ENCODE assay signal across 26 cellular contexts in the genomic region with DNA sequence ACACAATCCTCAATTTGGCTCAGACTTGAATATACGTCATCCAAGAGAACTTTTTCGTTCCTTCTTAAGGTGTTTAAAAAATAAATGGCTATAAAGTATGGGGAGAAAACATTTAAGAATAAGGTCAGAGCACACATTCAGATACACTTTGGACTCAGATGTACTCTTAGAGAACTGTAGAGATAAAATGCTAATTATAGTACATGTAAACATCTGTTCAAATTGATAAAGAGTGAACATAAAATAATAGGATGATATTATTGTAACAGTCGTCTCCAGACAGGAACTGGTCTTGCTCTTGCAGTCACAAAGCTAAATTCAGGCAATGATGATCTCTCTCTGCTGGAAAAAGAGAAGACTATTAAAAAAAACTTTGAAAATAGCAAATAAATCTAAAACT.
DNase-seq lines count a peak whose midpoint lies in the region; ATAC-seq and TF ChIP-seq lines count a peak whose summit lies in the region.
"Had no signal": no experiment of that assay in that cellular context is flagged by ENCODE, and none has a peak within 500 bp of the region (broad histone marks: within the 10 kb centered on the region; RNA-seq: fewer than 3 reads in every experiment).

No MANE protein-coding gene starts in this region.

- no peaks in the 10 kb centered on the region for H3K9me3 Mint-ChIP-seq in activated naive CD8-positive, alpha-beta T cell (ENCODE audit: low read depth)
- H3K9me3 Mint-ChIP-seq in activated naive CD8-positive, alpha-beta T cell treated with anti-CD3 and anti-CD28 coated beads, Interleukin-2, amount 50 U/mL, for 24 hours = no peaks in the 10 kb centered on the region
- H3K9me3 Mint-ChIP-seq in central memory CD8-positive, alpha-beta T cell = no peaks in the 10 kb centered on the region
- H3K9me3 Mint-ChIP-seq: CD8-positive, alpha-beta T cell; H9; HFFc6 had no signal

- no peaks in the 10 kb centered on the region for H3K27me3 Mint-ChIP-seq in activated naive CD8-positive, alpha-beta T cell
- no peaks in the 10 kb centered on the region for H3K27me3 Mint-ChIP-seq in activated naive CD8-positive, alpha-beta T cell treated with anti-CD3 and anti-CD28 coated beads, Interleukin-2, amount 50 U/mL, for 24 hours
- H3K27me3 Mint-ChIP-seq in central memory CD8-positive, alpha-beta T cell = no peaks in the 10 kb centered on the region

- peaks cover 4% of the 10 kb centered on the region for H3K36me3 Mint-ChIP-seq in activated naive CD8-positive, alpha-beta T cell
- H3K36me3 Mint-ChIP-seq in activated naive CD8-positive, alpha-beta T cell treated with anti-CD3 and anti-CD28 coated beads, Interleukin-2, amount 50 U/mL, for 24 hours (ENCODE audit: low read depth) = peaks cover 33% of the 10 kb centered on the region
- H3K36me3 Mint-ChIP-seq in central memory CD8-positive, alpha-beta T cell (ENCODE audit: insufficient read depth) = peaks cover 10% of the 10 kb centered on the region

- no peak for ATAC-seq in activated naive CD8-positive, alpha-beta T cell treated with anti-CD3 and anti-CD28 coated beads, Interleukin-2, amount 50 U/mL, for 24 hours
- no peak for ATAC-seq in central memory CD8-positive, alpha-beta T cell (replicated peaks; ENCODE audit: extremely low read depth, poor library complexity, severe bottlenecking)
- ATAC-seq in right lobe of liver = peak; percentile 41 to 62 (median 47)
- no peak for ATAC-seq in HG03457 (IDR thresholded peaks at IDR 0.05; ENCODE audit: unreplicated experiment)
- ATAC-seq in lower lobe of right lung = no peak
- ATAC-seq: CD8-positive, alpha-beta T cell had no signal

- intact Hi-C loops in right lobe of liver (cut with DNase I) = no loop called here
- intact Hi-C loops in lower lobe of right lung (cut with DNase I) = no loop called here

- H3K27ac ChIP-seq in SK-N-MC = peak overlapping the region; percentile 1; the same call in 1 of the 2 replicates
- H3K27ac ChIP-seq in right lobe of liver = no peak overlapping the region
- no peak overlapping the region for H3K27ac ChIP-seq in lower lobe of right lung
- H3K27ac ChIP-seq: GM23248, Peyer's patch, SJSA1 had no signal

- 57% methylated on average over 3 of the region's 3 CpGs for whole genome bisulfite sequencing in right lobe of liver (ENCODE audit: insufficient coverage, low coverage, low lambda C conversion rate, missing lambda C conversion rate)

- peak overlapping the region; percentile 42 for H3K27ac Mint-ChIP-seq in activated naive CD8-positive, alpha-beta T cell
- no peak overlapping the region for H3K27ac Mint-ChIP-seq in activated naive CD8-positive, alpha-beta T cell treated with anti-CD3 and anti-CD28 coated beads, Interleukin-2, amount 50 U/mL, for 24 hours
- peak overlapping the region; percentile 25 for H3K27ac Mint-ChIP-seq in central memory CD8-positive, alpha-beta T cell (ENCODE audit: low read depth)
- H3K27ac Mint-ChIP-seq: HFFc6 had no signal

- no peak overlapping the region for H3K9ac ChIP-seq in SK-N-MC (ENCODE audit: insufficient read length)
- H3K9ac ChIP-seq: GM23248 had no signal

- H3K27me3 ChIP-seq in right lobe of liver (no peaks in the 10 kb centered on the region), lower lobe of right lung (ENCODE audit: low read depth) (no peaks in the 10 kb centered on the region)
- H3K27me3 ChIP-seq: Peyer's patch, SJSA1 had no signal

- DNase-seq in activated naive CD8-positive, alpha-beta T cell treated with anti-CD3 and anti-CD28 coated beads, Interleukin-2, amount 50 U/mL, for 24 hours = no peak
- DNase-seq in SK-N-MC (ENCODE audit: low read depth, low spot score) (no peak), right lobe of liver (no peak), lower lobe of right lung (no peak)
- no peak for DNase-seq in central memory CD8-positive, alpha-beta T cell (ENCODE audit: low spot score in 2 of 2)
- DNase-seq in stimulated activated CD4-positive, alpha-beta T cell treated with anti-CD3 and anti-CD28 coated beads, Interleukin-4, amount 100 ng/mL, for 24 hours = no peak
- DNase-seq: 8988T; AML-193; C1 segment of cervical spinal cord; Calu3; CD8-positive, alpha-beta T cell; DMS153; GM23248; H9; HFFc6; NCI-H1092; NCI-H1436; NCI-H2029; NCI-H2227 treated with DMSO at 0.1 percent for 48 hours; NCI-H524; NCI-H774; NK-92 treated with Interleukin-12 subunit alpha and Interleukin-12 subunit beta, amount 100 ng/mL, for 24 hours; Peyer's patch had no signal

- TF ChIP-seq CTCF in right lobe of liver (IDR thresholded peaks at IDR 0.05) (no peak), lower lobe of right lung (IDR thresholded peaks at IDR 0.05) (no peak)

- no peak overlapping the region for H3K4me3 Mint-ChIP-seq in activated naive CD8-positive, alpha-beta T cell
- H3K4me3 Mint-ChIP-seq in activated naive CD8-positive, alpha-beta T cell treated with anti-CD3 and anti-CD28 coated beads, Interleukin-2, amount 50 U/mL, for 24 hours = no peak overlapping the region
- no peak overlapping the region for H3K4me3 Mint-ChIP-seq in central memory CD8-positive, alpha-beta T cell
- H3K4me3 Mint-ChIP-seq: CD8-positive, alpha-beta T cell; H9; HFFc6 had no signal

- H3K9me3 ChIP-seq in SK-N-MC (ENCODE audit: low read depth, low read length) (no peaks in the 10 kb centered on the region), right lobe of liver (no peaks in the 10 kb centered on the region), lower lobe of right lung (no peaks in the 10 kb centered on the region)
- H3K9me3 ChIP-seq: Peyer's patch, SJSA1 had no signal

- TF ChIP-seq POLR2A in right lobe of liver (IDR thresholded peaks at IDR 0.05) = no peak

- H3K4me1 Mint-ChIP-seq in activated naive CD8-positive, alpha-beta T cell (ENCODE audit: low read depth) = no peaks in the 10 kb centered on the region
- no peaks in the 10 kb centered on the region for H3K4me1 Mint-ChIP-seq in activated naive CD8-positive, alpha-beta T cell treated with anti-CD3 and anti-CD28 coated beads, Interleukin-2, amount 50 U/mL, for 24 hours
- H3K4me1 Mint-ChIP-seq in central memory CD8-positive, alpha-beta T cell = no peaks in the 10 kb centered on the region

- H3K36me3 ChIP-seq in SK-N-MC (ENCODE audit: insufficient read depth, low read length) = peaks cover 32% of the 10 kb centered on the region
- H3K36me3 ChIP-seq in right lobe of liver = no peaks in the 10 kb centered on the region
- H3K36me3 ChIP-seq in lower lobe of right lung = peaks cover 21% of the 10 kb centered on the region

- H3K4me1 ChIP-seq in right lobe of liver (no peaks in the 10 kb centered on the region), lower lobe of right lung (no peaks in the 10 kb centered on the region)
- H3K4me1 ChIP-seq: Peyer's patch, SJSA1 had no signal

- H3K4me3 ChIP-seq in SK-N-MC (no peak overlapping the region), right lobe of liver (no peak overlapping the region), lower lobe of right lung (no peak overlapping the region)
- H3K4me3 ChIP-seq: GM23248, Peyer's patch, SJSA1 had no signal

Comparison
In these comparisons a context has a peak if more than half of its experiments do, and no peak if none do; other contexts are left out.
1. ATAC-seq: peak in right lobe of liver (4 of 4); none in activated naive CD8-positive, alpha-beta T cell treated with anti-CD3 and anti-CD28 coated beads, Interleukin-2, amount 50 U/mL, for 24 hours (single experiment), central memory CD8-positive, alpha-beta T cell (single experiment), HG03457 (single experiment) and lower lobe of right lung (0 of 2).